21 cellular contexts compared by ENCODE assay signal in genomic region chr9:81125446-81126092, GRCh38.
DNase-seq lines count a peak whose midpoint lies in the region; ATAC-seq and TF ChIP-seq lines count a peak whose summit lies in the region.
"Had no signal": no experiment of that assay in that cellular context is flagged by ENCODE, and none has a peak within 500 bp of the region (broad histone marks: within the 10 kb centered on the region; RNA-seq: fewer than 3 reads in every experiment).

No MANE protein-coding gene starts in this region.

- no peaks in the 10 kb centered on the region for H3K9me2 ChIP-seq in Loucy (replicated peaks; ENCODE audit: low read depth, low read length)

- no peaks in the 10 kb centered on the region for H3K79me2 ChIP-seq in Loucy (ENCODE audit: insufficient read depth, low read length)
- H3K79me2 ChIP-seq: parathyroid adenoma had no signal

- ATAC-seq in GM19438 (IDR thresholded peaks at IDR 0.05; ENCODE audit: low read depth, unreplicated experiment) (peak; percentile 62), HG03025 (IDR thresholded peaks at IDR 0.05; ENCODE audit: low FRiP score, unreplicated experiment) (no peak)
- ATAC-seq: activated CD4-positive, CD25-positive, alpha-beta regulatory T cell treated with anti-CD3 and anti-CD28 coated beads, Interleukin-2, amount 50 U/mL, for 24 hours; heart right ventricle; left cardiac atrium had no signal

- DNase-seq in choroid plexus epithelial cell (ENCODE audit: low read depth): peak; percentile 80
- peak; percentile 93 for DNase-seq in kidney tubule cell (ENCODE audit: low spot score)
- no peak for DNase-seq in NCI-H1105 treated with DMSO at 0.1 percent for 48 hours (lab: John Stamatoyannopoulos, UW)
- DNase-seq in posterior vena cava (ENCODE audit: low spot score): no peak
- no peak for DNase-seq in GM10248 (ENCODE audit: extremely low spot score)
- DNase-seq: activated CD8-positive, alpha-beta memory T cell treated with anti-CD3 and anti-CD28 coated beads, Interleukin-2, amount 50 U/mL, for 48 hours; activated naive CD4-positive, alpha-beta T cell treated with Interleukin-2 at 50 U/mL for 16 hours; C1 segment of cervical spinal cord; DMS79; effector CD8-positive, alpha-beta T cell; heart right ventricle; Kasumi-1; left cardiac atrium; Right ventricle myocardium superior; stimulated activated CD4-positive, alpha-beta T cell treated with anti-CD3 and anti-CD28 coated beads, Interleukin-12 subunit alpha, Interleukin-12 subunit beta, amount 100 ng/mL, for 4 hours; T-helper 2 cell had no signal

- peaks cover 14% of the 10 kb centered on the region for H3K4me1 ChIP-seq in Loucy (ENCODE audit: insufficient read depth, low read length, poor library complexity, severe bottlenecking)
- H3K4me1 ChIP-seq: heart right ventricle, parathyroid adenoma had no signal

- H4K20me1 ChIP-seq in Loucy (ENCODE audit: insufficient read depth, low read length, poor library complexity, severe bottlenecking): no peaks in the 10 kb centered on the region

- H3K27me3 ChIP-seq in Loucy (ENCODE audit: insufficient read depth, low read length, poor library complexity, severe bottlenecking): no peaks in the 10 kb centered on the region

- H3K36me3 ChIP-seq in Loucy (ENCODE audit: insufficient read depth, low read length): no peaks in the 10 kb centered on the region; the same call in 1 of the 2 replicates
- H3K36me3 ChIP-seq: heart right ventricle had no signal

- POLR2A ChIA-PET in GM10248 (lab: Yijun Ruan, JAX): no interaction called here

- TF ChIP-seq CTCF in Loucy (conservative IDR thresholded peaks at IDR 0.05; ENCODE audit: low read length) (no peak), choroid plexus epithelial cell (conservative IDR thresholded peaks at IDR 0.05; ENCODE audit: low read depth, low read length) (no peak), GM10248 (IDR thresholded peaks at IDR 0.05; ENCODE audit: control extremely low read depth, extremely low read depth, low read depth, missing control alignments) (no peak)

- CTCF ChIA-PET in GM10248 (lab: Yijun Ruan, JAX): no interaction called here

- intact Hi-C loops in posterior vena cava (cut with DNase I): no loop called here

- no peak overlapping the region for H3K9ac ChIP-seq in Loucy (ENCODE audit: low read depth, low read length, poor library complexity, severe bottlenecking)
- H3K9ac ChIP-seq: parathyroid adenoma had no signal

- no peaks in the 10 kb centered on the region; the same call in 1 of the 2 replicates for H3K9me3 ChIP-seq in Loucy (ENCODE audit: insufficient read depth, low read depth, low read length)
- H3K9me3 ChIP-seq: heart right ventricle had no signal

- H3K4me2 ChIP-seq in Loucy (ENCODE audit: low read depth, low read length, poor library complexity, severe bottlenecking): peak overlapping the region; percentile 32

- H3K4me3 ChIP-seq in Loucy (ENCODE audit: low read length, poor library complexity, severe bottlenecking): no peak overlapping the region
- no peak overlapping the region for H3K4me3 ChIP-seq in choroid plexus epithelial cell (ENCODE audit: low read depth, low read length)
- H3K4me3 ChIP-seq: heart right ventricle had no signal

- peak overlapping the region; percentile 80 for H2AFZ ChIP-seq in Loucy (ENCODE audit: low read length)
- H2AFZ ChIP-seq: parathyroid adenoma had no signal

- H3F3A ChIP-seq in Loucy (ENCODE audit: low read depth): no peaks in the 10 kb centered on the region

Comparison
In these comparisons a context has a peak if more than half of its experiments do, and no peak if none do; other contexts are left out.
1. DNase-seq: peak in choroid plexus epithelial cell (single experiment) and kidney tubule cell (single experiment); none in NCI-H1105 treated with DMSO at 0.1 percent for 48 hours (single experiment), posterior vena cava (single experiment) and GM10248 (single experiment).